ENCODE assay signal across 20 cellular contexts in the genomic region with DNA sequence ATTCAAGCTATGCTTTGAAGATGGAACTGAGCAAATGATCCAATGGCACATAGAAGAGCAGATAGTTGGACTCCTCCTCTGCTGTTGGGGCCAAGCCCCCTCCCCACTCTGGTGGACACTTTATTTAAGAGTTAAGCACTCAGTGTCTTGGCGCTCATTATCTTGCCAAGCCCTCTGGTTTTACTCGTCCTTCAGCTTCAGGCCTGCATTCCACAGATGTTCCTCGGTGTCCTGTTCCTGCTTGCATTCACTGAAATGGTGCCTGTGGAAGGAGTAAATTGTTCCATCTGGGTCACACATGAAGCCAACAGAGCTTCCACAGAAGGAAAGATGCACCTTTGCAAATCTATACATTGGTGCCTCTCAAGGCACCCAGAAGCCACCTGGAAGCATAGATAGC. TPM values are rescaled to one million over a fixed set of nuclear protein-coding genes. Genes with fewer than 3 reads are reported as not detected.
A peak's percentile ranks its signal among the peaks of the same experiment; 100 is the strongest.
DNase-seq lines count a peak whose midpoint lies in the region; ATAC-seq, FAIRE-seq and TF ChIP-seq lines count a peak whose summit lies in the region.
"Had no signal": no experiment of that assay in that cellular context is flagged by ENCODE, and none has a peak within 500 bp of the region (broad histone marks: within the 10 kb centered on the region; RNA-seq: fewer than 3 reads in every experiment).

No MANE protein-coding gene starts in this region.

- no peak for TF ChIP-seq POLR2A in breast epithelium (IDR thresholded peaks at IDR 0.05)
- TF ChIP-seq POLR2A in upper lobe of left lung (IDR thresholded peaks at IDR 0.05): no peak

- H3K4me2 ChIP-seq in astrocyte (ENCODE audit: low read length) (no peak overlapping the region), mesenchymal stem cell (ENCODE audit: low read length, poor library complexity, severe bottlenecking) (no peak overlapping the region)

- no peak overlapping the region for H3K4me3 ChIP-seq in breast epithelium
- no peak overlapping the region for H3K4me3 ChIP-seq in astrocyte (ENCODE audit: insufficient read depth, low read depth, low read length)
- no peak overlapping the region for H3K4me3 ChIP-seq in mesenchymal stem cell (ENCODE audit: insufficient read depth in 1 of 2, low read depth in 1 of 2, low read length in 2 of 2)
- H3K4me3 ChIP-seq in upper lobe of left lung: no peak overlapping the region
- H3K4me3 ChIP-seq: esophagus muscularis mucosa, left lung, Peyer's patch, sigmoid colon, vagina had no signal

- DNase-seq in breast epithelium (ENCODE audit: low spot score in 2 of 2) (peak in 1 of 2 donors; percentile 67), MCF 10A (ENCODE audit: unreplicated experiment) (no peak), astrocyte (ENCODE audit: low read depth) (no peak), mesenchymal stem cell (no peak), upper lobe of left lung (no peak), NCI-H774 (lab: John Stamatoyannopoulos, UW) (no peak), DMS53 (lab: John Stamatoyannopoulos, UW) (no peak), hepatic stellate cell (ENCODE audit: low spot score) (no peak)
- DNase-seq: activated CD4-positive, alpha-beta T cell treated with anti-CD3 and anti-CD28 coated beads for 1 hour; activated effector memory CD4-positive, alpha-beta T cell treated with anti-CD3 and anti-CD28 coated beads, Interleukin-2, amount 50 U/mL, for 16 hours; central memory CD4-positive, alpha-beta T cell; DMS79; left lung; NCI-H1930; Peyer's patch; sigmoid colon; stimulated activated CD4-positive, alpha-beta T cell treated with anti-CD3 and anti-CD28 coated beads, Interleukin-2, amount 100 ng/mL, for 48 hours had no signal

- TF ChIP-seq CTCF in breast epithelium (IDR thresholded peaks at IDR 0.05) (no peak), MCF 10A (IDR thresholded peaks at IDR 0.05; ENCODE audit: unreplicated experiment) (no peak), astrocyte (IDR thresholded peaks at IDR 0.05; ENCODE audit: insufficient read depth, low read depth, low read length) (no peak), upper lobe of left lung (IDR thresholded peaks at IDR 0.05) (no peak)

- intact Hi-C loops in breast epithelium (cut with DNase I; ENCODE audit: low total_unique reads) (no loop called here), MCF 10A (cut with micrococcal nuclease) (no loop called here)

- ATAC-seq in upper lobe of left lung (ENCODE audit: low FRiP score in 2 of 2): no peak
- ATAC-seq: HCT116 had no signal

- H3K9me3 Mint-ChIP-seq in MCF 10A (ENCODE audit: unreplicated experiment): no peaks in the 10 kb centered on the region
- no peaks in the 10 kb centered on the region for H3K9me3 Mint-ChIP-seq in astrocyte (ENCODE audit: unreplicated experiment)

- no peak overlapping the region for H3K27ac Mint-ChIP-seq in MCF 10A (ENCODE audit: low read depth, unreplicated experiment)
- H3K27ac Mint-ChIP-seq in astrocyte (ENCODE audit: unreplicated experiment): peak overlapping the region; percentile 78

- no peak for TF ChIP-seq EP300 in upper lobe of left lung (IDR thresholded peaks at IDR 0.05)

- H3K14ac ChIP-seq in mesenchymal stem cell (ENCODE audit: low read length in 2 of 2): no peak overlapping the region

- BruUV-seq in MCF 10A (replicated peaks; lab: Mats Ljungman, UMichigan): no TSS peak

- H2BK15ac ChIP-seq in mesenchymal stem cell (ENCODE audit: low read depth, poor library complexity, severe bottlenecking): no peak overlapping the region

- FAIRE-seq in astrocyte (lab: Jason Lieb, UNC): no peak

- peak overlapping the region; percentile 92 for H2AK5ac ChIP-seq in mesenchymal stem cell (ENCODE audit: low read length, severe bottlenecking)

- peaks cover 27% of the 10 kb centered on the region for H3K4me1 Mint-ChIP-seq in MCF 10A (ENCODE audit: insufficient read depth, unreplicated experiment)
- peaks cover 83% of the 10 kb centered on the region for H3K4me1 Mint-ChIP-seq in astrocyte (ENCODE audit: low read depth, unreplicated experiment)

- H3K9ac ChIP-seq in astrocyte (ENCODE audit: low read length): no peak overlapping the region
- H3K9ac ChIP-seq in mesenchymal stem cell (ENCODE audit: low read length): no peak overlapping the region

- H4K20me1 ChIP-seq in astrocyte (ENCODE audit: insufficient read depth, low read length): no peaks in the 10 kb centered on the region

- peak overlapping the region in 1 of 2 experiments; percentile 13 for H3K18ac ChIP-seq in mesenchymal stem cell (ENCODE audit: low read depth in 1 of 2, low read length in 2 of 2)

- H3K27me3 Mint-ChIP-seq in MCF 10A (ENCODE audit: insufficient read depth, unreplicated experiment): no peaks in the 10 kb centered on the region
- no peaks in the 10 kb centered on the region for H3K27me3 Mint-ChIP-seq in astrocyte (ENCODE audit: low read depth, unreplicated experiment)

- H3K36me3 Mint-ChIP-seq in MCF 10A (ENCODE audit: insufficient read depth, unreplicated experiment) (no peaks in the 10 kb centered on the region), astrocyte (ENCODE audit: low read depth, unreplicated experiment) (peaks cover 10% of the 10 kb centered on the region)

- H4K91ac ChIP-seq in mesenchymal stem cell (ENCODE audit: low read length): no peak overlapping the region

- CTCF ChIA-PET in MCF 10A (lab: Yijun Ruan, JAX): interaction anchor here (0.6 to 1.7 kb wide), 6 partner anchors 21 to 1165 kb away, joined by 3 to 5 read pairs (median 4); a partner anchor contains a TSS

- no peak overlapping the region for H3K4ac ChIP-seq in mesenchymal stem cell (ENCODE audit: low read depth in 1 of 2, low read length in 2 of 2)

- H3K36me3 ChIP-seq in breast epithelium (no peaks in the 10 kb centered on the region), astrocyte (ENCODE audit: insufficient read depth, low read length) (no peaks in the 10 kb centered on the region), mesenchymal stem cell (ENCODE audit: control insufficient read depth in 1 of 2, insufficient read depth in 2 of 2, low read depth in 1 of 2, low read length in 2 of 2) (peaks cover 5 to 6% of the 10 kb centered on the region in 2 experiments), upper lobe of left lung (no peaks in the 10 kb centered on the region)
- H3K36me3 ChIP-seq: left lung, Peyer's patch, sigmoid colon, vagina had no signal

- H2BK12ac ChIP-seq in mesenchymal stem cell (ENCODE audit: low read length in 2 of 2): no peak overlapping the region

- no peak overlapping the region for H4K8ac ChIP-seq in mesenchymal stem cell (ENCODE audit: low read length)

- WGBS in mesenchymal stem cell: 67% methylated on average over 3 of the region's 3 CpGs
- 58 to 83% methylated on average over 3 of the region's 3 CpGs for WGBS in upper lobe of left lung, 2 donors

- H2AFZ ChIP-seq in astrocyte (ENCODE audit: low read depth, low read length): no peak overlapping the region
- H2AFZ ChIP-seq in mesenchymal stem cell (ENCODE audit: low read depth, low read length): no peak overlapping the region

- H3K79me1 ChIP-seq in mesenchymal stem cell (replicated peaks; ENCODE audit: low read length, poor library complexity, severe bottlenecking): peaks cover 27% of the 10 kb centered on the region

- H3K9me3 ChIP-seq in breast epithelium: no peaks in the 10 kb centered on the region
- H3K9me3 ChIP-seq in astrocyte (ENCODE audit: insufficient read depth, low read depth, low read length): no peaks in the 10 kb centered on the region
- no peaks in the 10 kb centered on the region for H3K9me3 ChIP-seq in mesenchymal stem cell (ENCODE audit: control insufficient read depth, low read length)
- H3K9me3 ChIP-seq in upper lobe of left lung: no peaks in the 10 kb centered on the region
- H3K9me3 ChIP-seq: esophagus muscularis mucosa, left lung, Peyer's patch, sigmoid colon, vagina had no signal

- H2BK120ac ChIP-seq in mesenchymal stem cell (ENCODE audit: low read depth, low read length): no peak overlapping the region

- H3K23ac ChIP-seq in mesenchymal stem cell (ENCODE audit: low read length in 2 of 2): peak overlapping the region in 1 of 2 experiments; percentile 6

- H2BK5ac ChIP-seq in mesenchymal stem cell (ENCODE audit: low read depth, low read length, poor library complexity, severe bottlenecking): no peak overlapping the region

- peaks cover 30 to 57% of the 10 kb centered on the region in 2 donors for H3K4me1 ChIP-seq in breast epithelium
- peaks cover 46% of the 10 kb centered on the region for H3K4me1 ChIP-seq in astrocyte (ENCODE audit: insufficient read depth, low read length)
- H3K4me1 ChIP-seq in mesenchymal stem cell (ENCODE audit: control insufficient read depth, insufficient read depth, low read depth, low read length): peaks cover 5% of the 10 kb centered on the region
- peaks cover 61 to 69% (median 66%) of the 10 kb centered on the region in 4 donors for H3K4me1 ChIP-seq in upper lobe of left lung

- H3K79me2 ChIP-seq in astrocyte (ENCODE audit: insufficient read depth, low read length): peaks cover 98% of the 10 kb centered on the region

- H3K27ac ChIP-seq in breast epithelium (peak overlapping the region; percentile 89 to 92), astrocyte (ENCODE audit: low read depth, low read length) (no peak overlapping the region), mesenchymal stem cell (ENCODE audit: low read length, poor library complexity, severe bottlenecking) (no peak overlapping the region), upper lobe of left lung (peak overlapping the region in 3 of 4 donors; percentile 12 to 82 (median 23))
- H3K27ac ChIP-seq: esophagus muscularis mucosa, Peyer's patch had no signal

- H3K4me3 Mint-ChIP-seq in MCF 10A (ENCODE audit: unreplicated experiment): no peak overlapping the region
- H3K4me3 Mint-ChIP-seq in astrocyte (ENCODE audit: unreplicated experiment): no peak overlapping the region

- POLR2A ChIA-PET in MCF 10A (lab: Yijun Ruan, JAX): interaction anchor here (0.6 to 1.5 kb wide), 3 partner anchors 21 to 502 kb away, joined by 3 read pairs; no protein-coding TSS in a partner anchor

- no peaks in the 10 kb centered on the region for H3K27me3 ChIP-seq in breast epithelium
- H3K27me3 ChIP-seq in astrocyte (ENCODE audit: insufficient read depth, low read length): no peaks in the 10 kb centered on the region
- H3K27me3 ChIP-seq in mesenchymal stem cell (ENCODE audit: control insufficient read depth in 1 of 2, insufficient read depth in 1 of 2, low read length in 2 of 2): no peaks in the 10 kb centered on the region
- H3K27me3 ChIP-seq in upper lobe of left lung: no peaks in the 10 kb centered on the region
- H3K27me3 ChIP-seq: esophagus muscularis mucosa, left lung, Peyer's patch, sigmoid colon, vagina had no signal

RNA-seq across cellular contexts. Expression of a gene that starts 26.1 kb away (rescaled TPM):
- total RNA-seq in breast epithelium (10 to 100 TPM; 45.6 to 82.8 (median 68.2) TPM), MCF 10A (2022) (5.3 and 8.6 TPM in 2 replicates), astrocyte (27.1 and 27.4 TPM in 2 replicates), upper lobe of left lung (10 to 100 TPM; 19.5 to 36.6 (median 26.3) TPM)
- 33.4 TPM for polyA plus RNA-seq in mesenchymal stem cell (2013, experiment 1 of 2)
- polyA plus RNA-seq in mesenchymal stem cell (2013, experiment 2 of 2): 31.6 TPM

Comparison
In these comparisons a context has a peak if more than half of its experiments do, and no peak if none do; other contexts are left out.
1. H3K27ac ChIP-seq: peak in breast epithelium (2 of 2) and upper lobe of left lung (3 of 4); none in astrocyte (single experiment) and mesenchymal stem cell (single experiment).